10 cellular contexts compared by ENCODE assay signal in genomic region chr3:35638640-35639250, GRCh38. TPM values are rescaled to one million over a fixed set of nuclear protein-coding genes. Genes with fewer than 3 reads are reported as not detected.
A peak's percentile ranks its signal among the peaks of the same experiment; 100 is the strongest.
DNase-seq lines count a peak whose midpoint lies in the region; ATAC-seq and TF ChIP-seq lines count a peak whose summit lies in the region.
"Had no signal": no experiment of that assay in that cellular context is flagged by ENCODE, and none has a peak within 500 bp of the region (broad histone marks: within the 10 kb centered on the region; RNA-seq: fewer than 3 reads in every experiment).

No MANE protein-coding gene starts in this region.

- no peak overlapping the region for H3K9ac ChIP-seq in mesendoderm (ENCODE audit: low read length)

- peaks cover 35% of the 10 kb centered on the region for H3K27me3 Mint-ChIP-seq in activated CD4-positive, alpha-beta T cell treated with anti-CD3 and anti-CD28 coated beads for 36 hours
- peaks cover 55% of the 10 kb centered on the region for H3K27me3 Mint-ChIP-seq in chondrocyte (ENCODE audit: low read depth)

- H3K27ac Mint-ChIP-seq in activated CD4-positive, alpha-beta T cell treated with anti-CD3 and anti-CD28 coated beads for 36 hours, result no peak overlapping the region
- no peak overlapping the region for H3K27ac Mint-ChIP-seq in chondrocyte (ENCODE audit: unreplicated experiment)

- H3K27ac ChIP-seq in mesendoderm (ENCODE audit: low read depth, low read length) (no peak overlapping the region), thoracic aorta (no peak overlapping the region), SJCRH30 (no peak overlapping the region)

- H3K9me3 Mint-ChIP-seq in activated CD4-positive, alpha-beta T cell treated with anti-CD3 and anti-CD28 coated beads for 36 hours (ENCODE audit: low read depth), result no peaks in the 10 kb centered on the region
- no peaks in the 10 kb centered on the region for H3K9me3 Mint-ChIP-seq in chondrocyte (ENCODE audit: low read depth)

- H2BK15ac ChIP-seq in mesendoderm (replicated peaks; ENCODE audit: low read depth), result no peak overlapping the region

- H3K4me1 Mint-ChIP-seq in activated CD4-positive, alpha-beta T cell treated with anti-CD3 and anti-CD28 coated beads for 36 hours, result peaks cover 12% of the 10 kb centered on the region
- H3K4me1 Mint-ChIP-seq in chondrocyte (ENCODE audit: low read depth), result peaks cover 26% of the 10 kb centered on the region

- intact Hi-C loops in activated CD4-positive, alpha-beta T cell treated with anti-CD3 and anti-CD28 coated beads for 36 hours (cut with DNase I, micrococcal nuclease), result no loop called here

- H2BK5ac ChIP-seq in mesendoderm (ENCODE audit: low read length), result no peak overlapping the region

- H3K4ac ChIP-seq in mesendoderm (ENCODE audit: low read depth, low read length), result no peak overlapping the region

- no peak overlapping the region for H2BK120ac ChIP-seq in mesendoderm (ENCODE audit: low read depth, low read length)

- no peak for DNase-seq in activated CD4-positive, alpha-beta T cell treated with anti-CD3 and anti-CD28 coated beads for 36 hours
- no peak for DNase-seq in activated CD4-positive, alpha-beta T cell treated with anti-CD3 and anti-CD28 coated beads, Interleukin-2, amount 50 U/mL, for 4 hours
- DNase-seq in chondrocyte (ENCODE audit: low spot score), result peak; percentile 61
- DNase-seq in mesendoderm, result no peak
- DNase-seq in thoracic aorta (ENCODE audit: low spot score), result no peak
- no peak for DNase-seq in SJCRH30
- DNase-seq: NCI-H2107 had no signal

- no peaks in the 10 kb centered on the region for H3K79me1 ChIP-seq in mesendoderm (ENCODE audit: low read length)

- H3K36me3 Mint-ChIP-seq in activated CD4-positive, alpha-beta T cell treated with anti-CD3 and anti-CD28 coated beads for 36 hours (ENCODE audit: low read depth), result no peaks in the 10 kb centered on the region
- H3K36me3 Mint-ChIP-seq in chondrocyte (ENCODE audit: low read depth), result no peaks in the 10 kb centered on the region

- peak overlapping the region; percentile 45 for H3K4me3 Mint-ChIP-seq in activated CD4-positive, alpha-beta T cell treated with anti-CD3 and anti-CD28 coated beads for 36 hours
- peak overlapping the region; percentile 54 for H3K4me3 Mint-ChIP-seq in chondrocyte (ENCODE audit: unreplicated experiment)

- no CpG with 5 or more reads among the region's 31 CpGs for WGBS in mesendoderm (ENCODE audit: extremely low coverage, insufficient coverage, low lambda C conversion rate)

- TF ChIP-seq CTCF in chondrocyte (IDR thresholded peaks at IDR 0.05) (no peak), thoracic aorta (IDR thresholded peaks at IDR 0.05) (no peak)

- no peak overlapping the region for H3K18ac ChIP-seq in mesendoderm (ENCODE audit: low read length)

- no peaks in the 10 kb centered on the region for H3K9me3 ChIP-seq in thoracic aorta
- H3K9me3 ChIP-seq in SJCRH30 (replicated peaks), result no peaks in the 10 kb centered on the region

- ATAC-seq in activated CD4-positive, alpha-beta T cell treated with anti-CD3 and anti-CD28 coated beads for 36 hours, result peak; percentile 23
- ATAC-seq in thoracic aorta (ENCODE audit: insufficient number of reproducible peaks, low FRiP score, low read depth) (no peak), HG03460 (IDR thresholded peaks at IDR 0.05; ENCODE audit: unreplicated experiment) (no peak), GM21360 (IDR thresholded peaks at IDR 0.05; ENCODE audit: unreplicated experiment) (no peak)

- H3K56ac ChIP-seq in mesendoderm (ENCODE audit: low read length), result no peak overlapping the region

- no peak overlapping the region for H2AK5ac ChIP-seq in mesendoderm (ENCODE audit: low read length)

- H4K5ac ChIP-seq in mesendoderm (ENCODE audit: low read length), result no peak overlapping the region

- H3K27me3 ChIP-seq in mesendoderm (ENCODE audit: insufficient read depth, low read length, poor library complexity), result peaks cover 22% of the 10 kb centered on the region
- no peaks in the 10 kb centered on the region for H3K27me3 ChIP-seq in thoracic aorta (replicated peaks; ENCODE audit: insufficient read depth)
- no peaks in the 10 kb centered on the region for H3K27me3 ChIP-seq in SJCRH30

- H3K4me3 ChIP-seq in mesendoderm (ENCODE audit: low read length), result no peak overlapping the region
- H3K4me3 ChIP-seq in thoracic aorta, result peak overlapping the region; percentile 73
- H3K4me3 ChIP-seq in SJCRH30, result no peak overlapping the region

- H3K79me2 ChIP-seq in mesendoderm (ENCODE audit: control insufficient read depth, insufficient read depth, low read length), result no peaks in the 10 kb centered on the region

- H4K8ac ChIP-seq in mesendoderm (ENCODE audit: low read depth, low read length), result no peak overlapping the region

- no peak overlapping the region for H3K23ac ChIP-seq in mesendoderm (ENCODE audit: low read length)

- H3K36me3 ChIP-seq in mesendoderm (ENCODE audit: control insufficient read depth, insufficient read depth, low read length), result no peaks in the 10 kb centered on the region
- H3K36me3 ChIP-seq in thoracic aorta, result no peaks in the 10 kb centered on the region
- no peaks in the 10 kb centered on the region for H3K36me3 ChIP-seq in SJCRH30

- POLR2A ChIA-PET in activated CD4-positive, alpha-beta T cell treated with anti-CD3 and anti-CD28 coated beads for 36 hours (lab: Charles Lee), result no interaction called here

- peak overlapping the region; percentile 92 for H3K4me2 ChIP-seq in mesendoderm (ENCODE audit: low read length)

- H3K4me1 ChIP-seq in mesendoderm (ENCODE audit: control insufficient read depth, low read depth, low read length) (no peaks in the 10 kb centered on the region), thoracic aorta (ENCODE audit: control insufficient read depth in 1 of 2, low read depth in 2 of 2) (peaks cover 0 to 11% of the 10 kb centered on the region in 2 donors), SJCRH30 (no peaks in the 10 kb centered on the region)

- CTCF ChIA-PET in activated CD4-positive, alpha-beta T cell treated with anti-CD3 and anti-CD28 coated beads for 36 hours (lab: Charles Lee), result no interaction called here

RNA-seq across cellular contexts. Expression of gene ARPP21, which starts 0.6 kb away (rescaled TPM):
- not detected for total RNA-seq in activated CD4-positive, alpha-beta T cell treated with anti-CD3 and anti-CD28 coated beads for 36 hours
- total RNA-seq in chondrocyte (4.1 to 10.6 TPM (median 4.9 TPM) in 3 replicates), thoracic aorta (under 1 TPM in 1 of 2 donors, not detected in 1; 0.27 TPM)
- polyA plus RNA-seq in mesendoderm (2013, experiment 1 of 2), result not detected
- not detected for polyA plus RNA-seq in mesendoderm (2013, experiment 2 of 2)
- total RNA-seq in SJCRH30 (2014; rRNA removed; shearing (Covaris generic)), result 9.9 and 10.2 TPM in 2 replicates
- total RNA-seq: lower leg skin had no signal
